ENCODE assay signal across 8 cellular contexts in the genomic region with DNA sequence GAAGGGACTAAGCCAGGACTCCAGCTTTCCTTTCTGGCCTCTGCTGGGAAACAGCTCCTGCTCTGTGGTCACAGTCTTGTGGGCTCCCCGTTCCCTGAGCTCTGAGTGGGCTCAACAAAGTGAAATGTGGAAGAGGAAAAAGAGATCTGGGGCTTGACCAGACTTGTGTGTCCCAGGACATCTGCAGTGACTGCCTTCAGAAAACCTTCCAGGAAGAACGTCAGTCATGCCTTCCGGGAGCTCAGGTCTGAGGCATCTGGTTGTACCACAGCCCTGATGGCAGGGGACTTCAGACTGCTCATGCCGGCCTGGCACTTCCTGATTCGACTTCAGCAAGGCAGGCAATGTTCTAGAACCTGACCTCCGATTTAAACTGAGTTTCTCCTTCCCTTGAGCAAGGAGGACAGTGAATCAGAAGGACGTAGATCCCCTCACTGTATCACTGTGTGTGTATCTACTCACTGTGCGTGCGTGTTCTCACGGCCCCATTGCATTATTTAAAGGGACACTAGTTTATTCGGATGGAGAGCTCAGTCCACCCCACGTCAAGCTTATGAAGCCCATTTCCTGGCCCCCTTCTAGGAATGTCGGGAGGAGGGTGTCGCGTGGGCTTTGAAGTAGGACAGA. TPM values are rescaled to one million over a fixed set of nuclear protein-coding genes. Genes with fewer than 3 reads are reported as not detected.
DNase-seq lines count a peak whose midpoint lies in the region; ATAC-seq and TF ChIP-seq lines count a peak whose summit lies in the region.

No MANE protein-coding gene starts in this region.

- TF ChIP-seq CTCF in mesothelial cell of epicardium (IDR thresholded peaks at IDR 0.05; ENCODE audit: unreplicated experiment) = no peak

- H3K27ac Mint-ChIP-seq in dendritic cell treated with granulocyte-macrophage colony-stimulating factor and Interleukin-4, amounts not matched to agents 40 ng/mL and 50 ng/mL, for 4 days = no peak overlapping the region
- H3K27ac Mint-ChIP-seq in mesothelial cell of epicardium = no peak overlapping the region

- no peaks in the 10 kb centered on the region for H3K36me3 Mint-ChIP-seq in dendritic cell treated with granulocyte-macrophage colony-stimulating factor and Interleukin-4, amounts not matched to agents 40 ng/mL and 50 ng/mL, for 4 days (ENCODE audit: low read depth)
- H3K36me3 Mint-ChIP-seq in mesothelial cell of epicardium = peaks cover 1% of the 10 kb centered on the region

- intact Hi-C loops in dendritic cell treated with granulocyte-macrophage colony-stimulating factor and Interleukin-4, amounts not matched to agents 40 ng/mL and 50 ng/mL, for 4 days (cut with micrococcal nuclease) = no loop called here

- peaks cover 8% of the 10 kb centered on the region for H3K4me1 Mint-ChIP-seq in dendritic cell treated with granulocyte-macrophage colony-stimulating factor and Interleukin-4, amounts not matched to agents 40 ng/mL and 50 ng/mL, for 4 days (ENCODE audit: low read depth)
- H3K4me1 Mint-ChIP-seq in mesothelial cell of epicardium = peaks cover 18% of the 10 kb centered on the region

- H3K9me3 Mint-ChIP-seq in dendritic cell treated with granulocyte-macrophage colony-stimulating factor and Interleukin-4, amounts not matched to agents 40 ng/mL and 50 ng/mL, for 4 days = no peaks in the 10 kb centered on the region
- H3K9me3 Mint-ChIP-seq in mesothelial cell of epicardium = peaks cover 3% of the 10 kb centered on the region

- H3K27me3 Mint-ChIP-seq in dendritic cell treated with granulocyte-macrophage colony-stimulating factor and Interleukin-4, amounts not matched to agents 40 ng/mL and 50 ng/mL, for 4 days = peaks cover 50% of the 10 kb centered on the region
- peaks cover 58% of the 10 kb centered on the region for H3K27me3 Mint-ChIP-seq in mesothelial cell of epicardium (ENCODE audit: low read depth)

- DNase-seq in DMS79 treated with DMSO at 0.1 percent for 48 hours (lab: John Stamatoyannopoulos, UW) = peak; percentile 34
- peak; percentile 47 for DNase-seq in NCI-H510A treated with DMSO at 0.1 percent for 48 hours (lab: John Stamatoyannopoulos, UW)
- DNase-seq in mesothelial cell of epicardium (ENCODE audit: low spot score in 2 of 2, unreplicated experiment in 2 of 2) = no peak
- DNase-seq in activated effector memory CD4-positive, alpha-beta T cell treated with anti-CD3 and anti-CD28 coated beads, Interleukin-2, amount 50 U/mL, for 16 hours = no peak
- no peak for DNase-seq in anterior cingulate cortex (lab: John Stamatoyannopoulos, UW)
- no peak for DNase-seq in activated CD8-positive, alpha-beta memory T cell treated with anti-CD3 and anti-CD28 coated beads for 24 hours

- ATAC-seq in GM18861 (IDR thresholded peaks at IDR 0.05; ENCODE audit: unreplicated experiment) = no peak

- peak overlapping the region; percentile 57 for H3K4me3 Mint-ChIP-seq in dendritic cell treated with granulocyte-macrophage colony-stimulating factor and Interleukin-4, amounts not matched to agents 40 ng/mL and 50 ng/mL, for 4 days
- H3K4me3 Mint-ChIP-seq in mesothelial cell of epicardium = peak overlapping the region; percentile 65

RNA-seq across cellular contexts. Expression of gene FBLN7, which starts 0.6 kb away (rescaled TPM):
- total RNA-seq in mesothelial cell of epicardium = 1.9 to 2.4 TPM (median 2.2 TPM) in 3 replicates

Comparison
In these comparisons a context has a peak if more than half of its experiments do, and no peak if none do; other contexts are left out.
1. DNase-seq: peak in DMS79 treated with DMSO at 0.1 percent for 48 hours (single experiment) and NCI-H510A treated with DMSO at 0.1 percent for 48 hours (single experiment); none in mesothelial cell of epicardium (0 of 2), activated effector memory CD4-positive, alpha-beta T cell treated with anti-CD3 and anti-CD28 coated beads, Interleukin-2, amount 50 U/mL, for 16 hours (single experiment), anterior cingulate cortex (0 of 58) and activated CD8-positive, alpha-beta memory T cell treated with anti-CD3 and anti-CD28 coated beads for 24 hours (single experiment).